ENCODE assay signal across 16 cellular contexts in the genomic region with DNA sequence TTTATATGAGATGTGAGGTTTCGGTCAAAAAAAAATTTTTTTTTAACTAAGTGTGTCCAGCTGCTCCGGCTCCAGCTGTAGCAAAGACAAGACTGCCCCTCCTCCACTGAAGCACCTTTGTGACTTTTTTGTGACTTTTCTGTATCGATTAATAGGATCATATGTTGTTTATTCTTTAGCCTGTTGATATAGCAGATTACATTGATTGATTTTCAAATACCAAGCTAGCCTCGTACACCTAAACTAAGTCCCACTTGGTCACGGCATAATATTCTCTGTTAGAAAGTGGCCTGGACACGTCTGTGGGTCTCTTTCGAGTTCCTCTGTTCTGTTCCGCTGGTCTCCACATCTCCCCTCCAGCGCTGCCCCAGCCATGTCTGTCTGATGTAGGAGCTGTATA.
DNase-seq lines count a peak whose midpoint lies in the region; ATAC-seq and TF ChIP-seq lines count a peak whose summit lies in the region.
"Had no signal": no experiment of that assay in that cellular context is flagged by ENCODE, and none has a peak within 500 bp of the region (broad histone marks: within the 10 kb centered on the region; RNA-seq: fewer than 3 reads in every experiment).

No MANE protein-coding gene starts in this region.

- no peaks in the 10 kb centered on the region for H3K27me3 Mint-ChIP-seq in mesothelial cell of epicardium (ENCODE audit: low read depth)
- H3K27me3 Mint-ChIP-seq in neural progenitor cell (ENCODE audit: insufficient read depth, low read depth), result peaks cover 7% of the 10 kb centered on the region

- intact Hi-C loops in mucosa of descending colon (cut with DNase I, micrococcal nuclease), result no loop called here

- H3K27ac Mint-ChIP-seq in mesothelial cell of epicardium, result peak overlapping the region; percentile 83
- peak overlapping the region; percentile 67 for H3K27ac Mint-ChIP-seq in neural progenitor cell
- H3K27ac Mint-ChIP-seq: B cell; CD8-positive, alpha-beta T cell had no signal

- H3K4me1 Mint-ChIP-seq in mesothelial cell of epicardium (peaks cover 46% of the 10 kb centered on the region), neural progenitor cell (peaks cover 39% of the 10 kb centered on the region)

- H3K4me2 ChIP-seq in neural progenitor cell, result no peak overlapping the region

- DNase-seq in mesothelial cell of epicardium (ENCODE audit: low spot score in 2 of 2, unreplicated experiment in 2 of 2), result no peak
- DNase-seq in neural progenitor cell (ENCODE audit: low spot score), result no peak
- no peak for DNase-seq in mucosa of descending colon
- DNase-seq in amniotic stem cell (lab: John Stamatoyannopoulos, UW), result no peak
- DNase-seq: Calu3; CD8-positive, alpha-beta T cell; DMS 273 treated with DMSO at 0.1 percent for 48 hours; DMS53; GM23248; IMR-90 had no signal

- no peaks in the 10 kb centered on the region for H4K20me1 ChIP-seq in neural progenitor cell (ENCODE audit: low read depth)
- H4K20me1 ChIP-seq: BLaER1 treated with 17β-estradiol and CSF1 and Interleukin-3, amounts not matched to agents 10 nM and 100 nM had no signal

- peaks cover 3% of the 10 kb centered on the region for H3K36me3 Mint-ChIP-seq in mesothelial cell of epicardium
- H3K36me3 Mint-ChIP-seq in neural progenitor cell, result no peaks in the 10 kb centered on the region
- H3K36me3 Mint-ChIP-seq: CD8-positive, alpha-beta T cell had no signal

- H3K9me3 Mint-ChIP-seq in mesothelial cell of epicardium (no peaks in the 10 kb centered on the region), neural progenitor cell (no peaks in the 10 kb centered on the region)
- H3K9me3 Mint-ChIP-seq: CD8-positive, alpha-beta T cell had no signal

- no peaks in the 10 kb centered on the region for H3K4me1 ChIP-seq in neural progenitor cell
- H3K4me1 ChIP-seq in mucosa of descending colon (ENCODE audit: low read depth), result no peaks in the 10 kb centered on the region
- H3K4me1 ChIP-seq: HAP-1 had no signal

- H3F3A ChIP-seq in neural progenitor cell (ENCODE audit: low read depth), result no peaks in the 10 kb centered on the region

- H3K9me3 ChIP-seq in KOPT-K1 (ENCODE audit: insufficient read depth, low read length, poor library complexity, severe bottlenecking) (no peaks in the 10 kb centered on the region), neural progenitor cell (ENCODE audit: low read depth) (no peaks in the 10 kb centered on the region), mucosa of descending colon (no peaks in the 10 kb centered on the region)
- H3K9me3 ChIP-seq: BLaER1 treated with 17β-estradiol and CSF1 and Interleukin-3, amounts not matched to agents 10 nM and 100 nM; HAP-1 had no signal

- no peaks in the 10 kb centered on the region for H3K36me3 ChIP-seq in KOPT-K1 (ENCODE audit: insufficient read depth, low read length)
- no peaks in the 10 kb centered on the region for H3K36me3 ChIP-seq in neural progenitor cell
- no peaks in the 10 kb centered on the region for H3K36me3 ChIP-seq in mucosa of descending colon (ENCODE audit: low read depth)
- H3K36me3 ChIP-seq: BLaER1 treated with 17β-estradiol and CSF1 and Interleukin-3, amounts not matched to agents 10 nM and 100 nM; HAP-1 had no signal

- TF ChIP-seq CTCF in mesothelial cell of epicardium (IDR thresholded peaks at IDR 0.05; ENCODE audit: unreplicated experiment) (no peak), neural progenitor cell (IDR thresholded peaks at IDR 0.05) (no peak), mucosa of descending colon (IDR thresholded peaks at IDR 0.05) (no peak)

- no peaks in the 10 kb centered on the region for H3K79me2 ChIP-seq in neural progenitor cell (ENCODE audit: low read depth)

- H3K27ac ChIP-seq in KOPT-K1 (ENCODE audit: low read depth, low read length, poor library complexity, severe bottlenecking), result peak overlapping the region; percentile 71
- H3K27ac ChIP-seq in neural progenitor cell, result no peak overlapping the region
- H3K27ac ChIP-seq: BLaER1 treated with 17β-estradiol and CSF1 and Interleukin-3, amounts not matched to agents 10 nM and 100 nM; GM23248; HL-60 had no signal

- ATAC-seq in mucosa of descending colon, result no peak
- ATAC-seq in GM19328 (IDR thresholded peaks at IDR 0.05; ENCODE audit: unreplicated experiment), result no peak
- ATAC-seq: CD8-positive, alpha-beta T cell had no signal

- H3K4me3 Mint-ChIP-seq in mesothelial cell of epicardium (no peak overlapping the region), neural progenitor cell (no peak overlapping the region)
- H3K4me3 Mint-ChIP-seq: B cell; CD8-positive, alpha-beta T cell had no signal

- no peak overlapping the region for H3K9ac ChIP-seq in neural progenitor cell
- H3K9ac ChIP-seq: BLaER1 treated with 17β-estradiol and CSF1 and Interleukin-3, amounts not matched to agents 10 nM and 100 nM; GM23248 had no signal

- H2AFZ ChIP-seq in neural progenitor cell (replicated peaks), result no peak overlapping the region
- H2AFZ ChIP-seq: GM23248 had no signal

- no peaks in the 10 kb centered on the region for H3K27me3 ChIP-seq in neural progenitor cell

- H3K4me3 ChIP-seq in neural progenitor cell (no peak overlapping the region), mucosa of descending colon (no peak overlapping the region)
- H3K4me3 ChIP-seq: BLaER1 treated with 17β-estradiol and CSF1 and Interleukin-3, amounts not matched to agents 10 nM and 100 nM; GM23248; HAP-1 had no signal
